8 cellular contexts compared by ENCODE assay signal in genomic region chr10:100148353-100149211, GRCh38. TPM values are rescaled to one million over a fixed set of nuclear protein-coding genes. Genes with fewer than 3 reads are reported as not detected.
A peak's percentile ranks its signal among the peaks of the same experiment; 100 is the strongest.
DNase-seq lines count a peak whose midpoint lies in the region; ATAC-seq and TF ChIP-seq lines count a peak whose summit lies in the region.

No MANE protein-coding gene starts in this region.

- peak; percentile 44 for DNase-seq in Daoy (ENCODE audit: low read depth)
- DNase-seq in NCI-H460 (ENCODE audit: extremely low read depth, low read depth): peak; percentile 20
- peak; percentile 73 for DNase-seq in epithelial cell of proximal tubule (ENCODE audit: low read depth)
- DNase-seq in stimulated activated effector memory CD8-positive, alpha-beta T cell treated with anti-CD3 and anti-CD28 coated beads, Interleukin-12 subunit alpha, Interleukin-12 subunit beta, amount 100 ng/mL, for 72 hours (ENCODE audit: low spot score in 2 of 2): no peak
- no peak for DNase-seq in posterior cingulate gyrus
- no peak for DNase-seq in NCI-H1417 (lab: John Stamatoyannopoulos, UW)
- no peak for DNase-seq in effector CD8-positive, alpha-beta T cell (lab: John Stamatoyannopoulos, UW)

- H3K4me3 ChIP-seq in epithelial cell of proximal tubule (ENCODE audit: low read depth, low read length): no peak overlapping the region

- peaks cover 15% of the 10 kb centered on the region for H3K4me1 Mint-ChIP-seq in stimulated activated effector memory CD8-positive, alpha-beta T cell treated with anti-CD3 and anti-CD28 coated beads, Interleukin-12 subunit alpha, Interleukin-12 subunit beta, amount 100 ng/mL, for 72 hours

- H3K9me3 Mint-ChIP-seq in stimulated activated effector memory CD8-positive, alpha-beta T cell treated with anti-CD3 and anti-CD28 coated beads, Interleukin-12 subunit alpha, Interleukin-12 subunit beta, amount 100 ng/mL, for 72 hours: no peaks in the 10 kb centered on the region

- no peak for TF ChIP-seq CTCF in epithelial cell of proximal tubule (conservative IDR thresholded peaks at IDR 0.05; ENCODE audit: low read depth, low read length)

- H3K27ac Mint-ChIP-seq in stimulated activated effector memory CD8-positive, alpha-beta T cell treated with anti-CD3 and anti-CD28 coated beads, Interleukin-12 subunit alpha, Interleukin-12 subunit beta, amount 100 ng/mL, for 72 hours: peak overlapping the region; percentile 35

- intact Hi-C loops in posterior cingulate gyrus (cut with DNase I): no loop called here

- H3K4me3 Mint-ChIP-seq in stimulated activated effector memory CD8-positive, alpha-beta T cell treated with anti-CD3 and anti-CD28 coated beads, Interleukin-12 subunit alpha, Interleukin-12 subunit beta, amount 100 ng/mL, for 72 hours: no peak overlapping the region

- H3K36me3 Mint-ChIP-seq in stimulated activated effector memory CD8-positive, alpha-beta T cell treated with anti-CD3 and anti-CD28 coated beads, Interleukin-12 subunit alpha, Interleukin-12 subunit beta, amount 100 ng/mL, for 72 hours: peaks cover 46% of the 10 kb centered on the region

- peak; percentile 60 for ATAC-seq in GM21786 (IDR thresholded peaks at IDR 0.05; ENCODE audit: unreplicated experiment)
- peak; percentile 96 for ATAC-seq in stimulated activated effector memory CD8-positive, alpha-beta T cell treated with anti-CD3 and anti-CD28 coated beads, Interleukin-12 subunit alpha, Interleukin-12 subunit beta, amount 100 ng/mL, for 72 hours

RNA-seq across cellular contexts. Expression of gene ERLIN1, which starts 37.2 kb away (rescaled TPM):
- total RNA-seq in Daoy (2014; rRNA removed; shearing (Covaris generic)): 24.5 and 28.5 TPM in 2 replicates
- total RNA-seq in NCI-H460 (2014; rRNA removed; shearing (Covaris generic)): 45.7 and 48.0 TPM in 2 replicates
- polyA plus RNA-seq in NCI-H460 (2014; cell fraction: nucleus; rRNA removed): 36.4 and 39.1 TPM in 2 replicates
- 17.2 and 25.0 TPM in 2 replicates for total RNA-seq in epithelial cell of proximal tubule

Comparison
In these comparisons a context has a peak if more than half of its experiments do, and no peak if none do; other contexts are left out.
1. DNase-seq: peak in Daoy (single experiment), NCI-H460 (single experiment) and epithelial cell of proximal tubule (single experiment); none in stimulated activated effector memory CD8-positive, alpha-beta T cell treated with anti-CD3 and anti-CD28 coated beads, Interleukin-12 subunit alpha, Interleukin-12 subunit beta, amount 100 ng/mL, for 72 hours (0 of 2), posterior cingulate gyrus (0 of 10), NCI-H1417 (0 of 3) and effector CD8-positive, alpha-beta T cell (single experiment).